In genomic region chr17:81659038-81659437, GRCh38 we compare ENCODE assay signal across 2 cellular contexts.
TF ChIP-seq lines count a peak whose summit lies in the region.

No MANE protein-coding gene starts in this region.

TF ChIP-seq in Ishikawa, 13 proteins besides CTCF, POLR2A, EP300 and RAD21:
- no peak for TF ChIP-seq REST (IDR thresholded peaks at IDR 0.05; ENCODE audit: low read depth)
- TF ChIP-seq TEAD4 (IDR thresholded peaks at IDR 0.05): 0 out of 2 replicates have a peak, but pooled peaks have one; percentile 33

TF ChIP-seq in GM12878, 131 proteins besides CTCF, POLR2A, EP300 and RAD21:
- TF ChIP-seq GATAD2B (conservative IDR thresholded peaks at IDR 0.05; ENCODE audit: low read depth) (no peak), HDAC6 (IDR thresholded peaks at IDR 0.05; ENCODE audit: unreplicated experiment) (no peak), LARP7 (IDR thresholded peaks at IDR 0.05) (no peak), RAD51 (IDR thresholded peaks at IDR 0.05) (no peak), RBBP5 (conservative IDR thresholded peaks at IDR 0.05) (no peak), ATF3 (IDR thresholded peaks at IDR 0.05; ENCODE audit: borderline replicate concordance, extremely low read depth, low read depth, low read length) (no peak), FOS (IDR thresholded peaks at IDR 0.05; ENCODE audit: borderline replicate concordance, extremely low read depth, insufficient read length) (no peak), ATF7 (IDR thresholded peaks at IDR 0.05; ENCODE audit: low read depth) (no peak), MEF2B (IDR thresholded peaks at IDR 0.05; ENCODE audit: partially characterized antibody, poor library complexity, severe bottlenecking) (peak; percentile 52), TARDBP (IDR thresholded peaks at IDR 0.05; ENCODE audit: borderline replicate concordance) (no peak), CEBPZ (IDR thresholded peaks at IDR 0.05; ENCODE audit: low read depth, low read length) (no peak), ZZZ3 (IDR thresholded peaks at IDR 0.05; ENCODE audit: control insufficient read depth, insufficient read length, low read depth) (no peak), EED (IDR thresholded peaks at IDR 0.05; ENCODE audit: low read depth) (no peak), RB1 (IDR thresholded peaks at IDR 0.05; ENCODE audit: borderline replicate concordance) (no peak), SPI1 (IDR thresholded peaks at IDR 0.05; ENCODE audit: borderline replicate concordance, insufficient read depth, low read depth, low read length) (peak; percentile 60; the same call in 1 of the 2 replicates), CREM (IDR thresholded peaks at IDR 0.05; ENCODE audit: low read depth) (no peak), SUPT20H (IDR thresholded peaks at IDR 0.05; ENCODE audit: borderline replicate concordance, control insufficient read depth, low read depth, low read length) (no peak), MEF2A (IDR thresholded peaks at IDR 0.05; ENCODE audit: insufficient read depth, low read depth, low read length) (0 out of 2 replicates have a peak, but pooled peaks have one; percentile 10), MAX (IDR thresholded peaks at IDR 0.05; ENCODE audit: low read depth, low read length) (no peak), SIX5 (IDR thresholded peaks at IDR 0.05; ENCODE audit: low read depth, low read length, severe bottlenecking) (no peak), BCL3 (IDR thresholded peaks at IDR 0.05; ENCODE audit: borderline replicate concordance, insufficient read depth, low read depth, low read length, poor library complexity, severe bottlenecking) (no peak), NR2C1 (IDR thresholded peaks at IDR 0.05) (no peak), ZSCAN29 (IDR thresholded peaks at IDR 0.05) (no peak), PKNOX1 (IDR thresholded peaks at IDR 0.05) (no peak), MTA3 (IDR thresholded peaks at IDR 0.05; ENCODE audit: borderline replicate concordance, low read length) (no peak), GABPA (IDR thresholded peaks at IDR 0.05; ENCODE audit: low read depth) (no peak), ZNF24 (IDR thresholded peaks at IDR 0.05) (no peak), RELB (IDR thresholded peaks at IDR 0.05; ENCODE audit: low read depth) (0 out of 2 replicates have a peak, but pooled peaks have one; percentile 21), RCOR1 (conservative IDR thresholded peaks at IDR 0.05; ENCODE audit: low read depth, low read length) (no peak), PML (IDR thresholded peaks at IDR 0.05; ENCODE audit: low read length) (no peak), NR2F1 (conservative IDR thresholded peaks at IDR 0.05) (peak; percentile 22; the same call in 1 of the 2 replicates), IKZF2 (IDR thresholded peaks at IDR 0.05) (peak in 1 of 2 experiments; percentile 26; a peak in 2 of 4 replicates), BMI1 (IDR thresholded peaks at IDR 0.05; ENCODE audit: borderline replicate concordance) (no peak), PAX8 (IDR thresholded peaks at IDR 0.05) (no peak), EGR1 (IDR thresholded peaks at IDR 0.05; ENCODE audit: borderline replicate concordance in 1 of 2, low read depth in 2 of 2, low read length in 2 of 2) (no peak)
TF ChIP-seq in GM12878: peak in this region for 6.
